In genomic region chr20:47725248-47725973, GRCh38 we compare ENCODE assay signal across 8 cellular contexts. TPM values are rescaled to one million over a fixed set of nuclear protein-coding genes. Genes with fewer than 3 reads are reported as not detected.
DNase-seq lines count a peak whose midpoint lies in the region; ATAC-seq, FAIRE-seq and TF ChIP-seq lines count a peak whose summit lies in the region.

No MANE protein-coding gene starts in this region.

- no peaks in the 10 kb centered on the region for H3K27me3 ChIP-seq in BE2C

- no peaks in the 10 kb centered on the region for H3K9me3 ChIP-seq in BE2C

- FAIRE-seq in H54 (lab: Jason Lieb, UNC) = no peak

- TF ChIP-seq CTCF in BE2C (IDR thresholded peaks at IDR 0.05; ENCODE audit: low read depth, low read length) = peak; percentile 96

- H3K4me1 ChIP-seq in BE2C = peaks cover 18% of the 10 kb centered on the region

- H3K36me3 ChIP-seq in BE2C = no peaks in the 10 kb centered on the region

- DNase-seq in BE2C (peak; percentile 86), H54 (ENCODE audit: insufficient read length, low spot score) (peak; percentile 89), NCI-H226 (peak; percentile 44), cerebellar cortex (ENCODE audit: low spot score) (peak; percentile 73), kidney tubule cell (ENCODE audit: low spot score) (peak; percentile 81)
- peak; percentile 75 for DNase-seq in activated CD4-positive, CD25-positive, alpha-beta regulatory T cell treated with anti-CD3 and anti-CD28 coated beads, Interleukin-2, amount 50 U/mL, for 72 hours
- peak; percentile 85 for DNase-seq in stimulated activated CD4-positive, alpha-beta T cell treated with anti-CD3 and anti-CD28 coated beads, Interleukin-4, amount 100 ng/mL, for 24 hours

- no peak for ATAC-seq in HG02571 (IDR thresholded peaks at IDR 0.05; ENCODE audit: unreplicated experiment)

- H3K4me3 ChIP-seq in BE2C (ENCODE audit: low read depth, low read length) = no peak overlapping the region

- TF ChIP-seq POLR2A in H54 (IDR thresholded peaks at IDR 0.05; ENCODE audit: low read depth, low read length) = no peak

RNA-seq across cellular contexts. Expression of gene SULF2, which starts 59.9 kb away (rescaled TPM):
- polyA plus RNA-seq in BE2C (2012; ENCODE audit: insufficient read depth, insufficient read length, low read depth) = 95.1 TPM
